In the genomic region with DNA sequence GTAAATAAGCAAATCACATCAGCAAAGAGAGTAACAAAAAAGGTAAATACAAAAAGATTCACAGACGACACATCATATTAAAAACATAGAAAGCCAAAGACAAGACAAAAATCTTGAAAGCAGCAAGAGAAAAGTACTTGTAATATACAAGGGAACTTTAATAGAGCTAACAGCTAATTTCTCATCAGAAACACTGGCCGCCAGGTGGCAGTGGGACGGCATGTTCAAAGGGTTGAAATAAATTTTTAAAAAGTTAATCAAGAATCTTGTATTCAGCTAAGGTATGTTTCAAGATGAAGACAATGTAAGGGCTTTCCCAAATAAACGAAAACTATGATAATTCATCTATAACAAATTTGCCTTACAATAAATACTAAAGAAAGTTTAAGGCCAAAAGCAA, we compare ENCODE assay signal across 11 cellular contexts.
DNase-seq lines count a peak whose midpoint lies in the region; ATAC-seq, FAIRE-seq and TF ChIP-seq lines count a peak whose summit lies in the region.
"Had no signal": no experiment of that assay in that cellular context is flagged by ENCODE, and none has a peak within 500 bp of the region (broad histone marks: within the 10 kb centered on the region; RNA-seq: fewer than 3 reads in every experiment).

No MANE protein-coding gene starts in this region.

- no peak overlapping the region for H2BK120ac ChIP-seq in mesenchymal stem cell (ENCODE audit: low read depth, low read length)

- H3K27ac Mint-ChIP-seq in neural crest cell (ENCODE audit: unreplicated experiment): no peak overlapping the region
- H3K27ac Mint-ChIP-seq: CD4-positive, CD25-positive, alpha-beta regulatory T cell; IgD-negative memory B cell had no signal

- no peak overlapping the region for H4K8ac ChIP-seq in mesenchymal stem cell (ENCODE audit: low read length)

- BruUV-seq in K562 (replicated peaks; lab: Mats Ljungman, UMichigan): no TSS peak

- intact Hi-C loops in K562 (cut with micrococcal nuclease): loop anchor here (2.0 to 10.0 kb wide), 2 partner anchors 625 to 849 kb away; no protein-coding TSS in a partner anchor

- no peak overlapping the region for H2AK5ac ChIP-seq in mesenchymal stem cell (ENCODE audit: low read length, severe bottlenecking)

- H3K9me3 ChIP-seq in K562 (replicated peaks; ENCODE audit: control insufficient read depth, insufficient read depth, low read depth, low read length) (no peaks in the 10 kb centered on the region), mesenchymal stem cell (ENCODE audit: control insufficient read depth, low read length) (no peaks in the 10 kb centered on the region)

- POLR2A ChIA-PET in K562 (lab: Yijun Ruan, JAX): no interaction called here

- FAIRE-seq in K562 (lab: Jason Lieb, UNC): no peak

- no peaks in the 10 kb centered on the region for H3K4me1 Mint-ChIP-seq in neural crest cell
- H3K4me1 Mint-ChIP-seq: CD4-positive, CD25-positive, alpha-beta regulatory T cell; IgD-negative memory B cell had no signal

- H2BK15ac ChIP-seq in mesenchymal stem cell (ENCODE audit: low read depth, poor library complexity, severe bottlenecking): no peak overlapping the region

- no peaks in the 10 kb centered on the region for H3K9me1 ChIP-seq in K562 (ENCODE audit: control insufficient read depth, insufficient read depth, low read length)

- no peak overlapping the region for H3K14ac ChIP-seq in mesenchymal stem cell (ENCODE audit: low read length in 2 of 2)

- H3K9ac ChIP-seq in K562 (ENCODE audit: insufficient read depth in 1 of 2, low read depth in 2 of 2, low read length in 2 of 2): no peak overlapping the region
- H3K9ac ChIP-seq in mesenchymal stem cell (ENCODE audit: low read length): no peak overlapping the region

- H3K27me3 Mint-ChIP-seq in neural crest cell (ENCODE audit: low read depth): no peaks in the 10 kb centered on the region
- H3K27me3 Mint-ChIP-seq: CD4-positive, CD25-positive, alpha-beta regulatory T cell; IgD-negative memory B cell had no signal

- no peaks in the 10 kb centered on the region for H3K36me3 Mint-ChIP-seq in neural crest cell (ENCODE audit: low read depth)
- H3K36me3 Mint-ChIP-seq: CD4-positive, CD25-positive, alpha-beta regulatory T cell; IgD-negative memory B cell had no signal

- no peaks in the 10 kb centered on the region for H3K4me1 ChIP-seq in K562 (replicated peaks in 1 of 2; ENCODE audit: control insufficient read depth in 2 of 2, insufficient read depth in 2 of 2, low read length in 2 of 2)
- no peaks in the 10 kb centered on the region for H3K4me1 ChIP-seq in mesenchymal stem cell (ENCODE audit: control insufficient read depth, insufficient read depth, low read depth, low read length)

- H3K27ac ChIP-seq in K562 (ENCODE audit: extremely low read depth, low read depth, low read length): no peak overlapping the region
- H3K27ac ChIP-seq in mesenchymal stem cell (ENCODE audit: low read length, poor library complexity, severe bottlenecking): no peak overlapping the region

- H3K23ac ChIP-seq in mesenchymal stem cell (ENCODE audit: low read length in 2 of 2): no peak overlapping the region

- no peaks in the 10 kb centered on the region for H3K79me2 ChIP-seq in K562 (ENCODE audit: control insufficient read depth, insufficient read depth, low read length)

- WGBS in K562 (ENCODE audit: insufficient coverage, low coverage, missing lambda C conversion rate): 2% methylated on average over 4 of the region's 4 CpGs
- no CpG with 5 or more reads among the region's 4 CpGs for WGBS in mesenchymal stem cell

- no peaks in the 10 kb centered on the region for H4K20me1 ChIP-seq in K562 (replicated peaks; ENCODE audit: control insufficient read depth, insufficient read depth, low read length)

- in situ Hi-C loops in K562 (cut with MboI): no loop called here

- H2AFZ ChIP-seq in K562 (ENCODE audit: low read depth, low read length) (no peak overlapping the region), mesenchymal stem cell (ENCODE audit: low read depth, low read length) (no peak overlapping the region)

- DNase-seq in SKM-1 treated with dmso at 0.1 percent for 144 hours (lab: John Stamatoyannopoulos, UW; ENCODE audit: unreplicated experiment): peak; percentile 1
- no peak for DNase-seq in SKM-1 (lab: John Stamatoyannopoulos, UW; ENCODE audit: unreplicated experiment)
- peak; percentile 18 for DNase-seq in Jurkat, Clone E6-1 (ENCODE audit: low read depth, low spot score)
- peak in 1 of 4 experiments; percentile 13 for DNase-seq in K562 (ENCODE audit: extremely low read depth in 1 of 4, low spot score in 3 of 4)
- no peak for DNase-seq in neural crest cell (ENCODE audit: low read depth, low spot score)
- no peak for DNase-seq in SIG-M5 (lab: John Stamatoyannopoulos, UW)
- no peak for DNase-seq in activated gamma-delta T cell treated with Interleukin-2 at 50 U/mL for 16 hours
- no peak for DNase-seq in mesenchymal stem cell
- DNase-seq: amniotic stem cell had no signal

- H2BK12ac ChIP-seq in mesenchymal stem cell (ENCODE audit: low read length in 2 of 2): no peak overlapping the region

- H3K4me3 ChIP-seq in Jurkat, Clone E6-1 (ENCODE audit: low read length): no peak overlapping the region
- H3K4me3 ChIP-seq in K562: no peak overlapping the region
- no peak overlapping the region for H3K4me3 ChIP-seq in mesenchymal stem cell (ENCODE audit: insufficient read depth in 1 of 2, low read depth in 1 of 2, low read length in 2 of 2)

- no peak overlapping the region for H2BK5ac ChIP-seq in mesenchymal stem cell (ENCODE audit: low read depth, low read length, poor library complexity, severe bottlenecking)

- peak in 1 of 3 experiments; percentile 16; a peak in 1 of 6 replicates for TF ChIP-seq CTCF in K562 (IDR thresholded peaks at IDR 0.05 in 2 of 3, conservative IDR thresholded peaks at IDR 0.05 in 1 of 3; ENCODE audit: insufficient read depth in 2 of 3, low read depth in 1 of 3, low read length in 3 of 3)
- TF ChIP-seq CTCF in neural crest cell (conservative IDR thresholded peaks at IDR 0.05): peak; percentile 74

- ATAC-seq in K562: no peak

- H3K9me3 Mint-ChIP-seq in neural crest cell: peaks cover 6% of the 10 kb centered on the region

- no peaks in the 10 kb centered on the region for H3K36me3 ChIP-seq in K562 (ENCODE audit: control insufficient read depth, insufficient read depth, low read length)
- no peaks in the 10 kb centered on the region for H3K36me3 ChIP-seq in mesenchymal stem cell (ENCODE audit: control insufficient read depth in 1 of 2, insufficient read depth in 2 of 2, low read depth in 1 of 2, low read length in 2 of 2)

- no peak overlapping the region for H3K4me3 Mint-ChIP-seq in neural crest cell
- H3K4me3 Mint-ChIP-seq: CD4-positive, CD25-positive, alpha-beta regulatory T cell; IgD-negative memory B cell had no signal

- H3K4ac ChIP-seq in mesenchymal stem cell (ENCODE audit: low read depth in 1 of 2, low read length in 2 of 2): no peak overlapping the region

- no peak overlapping the region for H4K91ac ChIP-seq in mesenchymal stem cell (ENCODE audit: low read length)

- peak; percentile 13 to 38; a peak in 2 of 4 replicates for TF ChIP-seq RAD21 in K562 (CRISPR knock-in tag; conservative IDR thresholded peaks at IDR 0.05 in 1 of 2, IDR thresholded peaks at IDR 0.05 in 1 of 2)

- TF ChIP-seq POLR2A in K562 (conservative IDR thresholded peaks at IDR 0.05): no peak

- CTCF ChIA-PET in K562 (lab: Yijun Ruan, JAX; ENCODE audit: low intra/inter-chr PET ratio): interaction anchor here (0.6 kb wide), 2 partner anchors 665 to 927 kb away, joined by 3 read pairs; no protein-coding TSS in a partner anchor

- no peak overlapping the region for H3K18ac ChIP-seq in mesenchymal stem cell (ENCODE audit: low read depth in 1 of 2, low read length in 2 of 2)

- no peaks in the 10 kb centered on the region for H3K79me1 ChIP-seq in mesenchymal stem cell (replicated peaks; ENCODE audit: low read length, poor library complexity, severe bottlenecking)

- H3K27me3 ChIP-seq in K562 (ENCODE audit: control insufficient read depth in 2 of 2, insufficient read depth in 2 of 2, low read length in 2 of 2) (no peaks in the 10 kb centered on the region), mesenchymal stem cell (ENCODE audit: control insufficient read depth in 1 of 2, insufficient read depth in 1 of 2, low read length in 2 of 2) (no peaks in the 10 kb centered on the region)

- TF ChIP-seq EP300 in K562 (IDR thresholded peaks at IDR 0.05; ENCODE audit: low read length): no peak

- H3K4me2 ChIP-seq in K562 (ENCODE audit: insufficient read depth, low read length) (no peak overlapping the region), mesenchymal stem cell (ENCODE audit: low read length, poor library complexity, severe bottlenecking) (no peak overlapping the region)

TF ChIP-seq in K562, 482 proteins besides CTCF, POLR2A, EP300 and RAD21:
- no peak for TF ChIP-seq NFE2L1 (tag; IDR thresholded peaks at IDR 0.05; ENCODE audit: borderline replicate concordance, low read depth)
- no peak for TF ChIP-seq GTF2A2 (tag; IDR thresholded peaks at IDR 0.05)
- no peak for TF ChIP-seq TCF3 (CRISPR knock-in tag; IDR thresholded peaks at IDR 0.05)
- TF ChIP-seq BHLHE40 (IDR thresholded peaks at IDR 0.05; ENCODE audit: low read length): no peak
- TF ChIP-seq, protein P1, sequence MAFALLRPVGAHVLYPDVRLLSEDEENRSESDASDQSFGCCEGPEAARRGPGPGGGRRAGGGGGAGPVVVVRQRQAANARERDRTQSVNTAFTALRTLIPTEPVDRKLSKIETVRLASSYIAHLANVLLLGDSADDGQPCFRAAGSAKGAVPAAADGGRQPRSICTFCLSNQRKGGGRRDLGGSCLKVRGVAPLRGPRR (CRISPR knock-in tag; IDR thresholded peaks at IDR 0.05): no peak
- no peak for TF ChIP-seq PPARD (CRISPR knock-in tag; IDR thresholded peaks at IDR 0.05)
- no peak for TF ChIP-seq COPS2 (conservative IDR thresholded peaks at IDR 0.05)
- TF ChIP-seq, protein P2, sequence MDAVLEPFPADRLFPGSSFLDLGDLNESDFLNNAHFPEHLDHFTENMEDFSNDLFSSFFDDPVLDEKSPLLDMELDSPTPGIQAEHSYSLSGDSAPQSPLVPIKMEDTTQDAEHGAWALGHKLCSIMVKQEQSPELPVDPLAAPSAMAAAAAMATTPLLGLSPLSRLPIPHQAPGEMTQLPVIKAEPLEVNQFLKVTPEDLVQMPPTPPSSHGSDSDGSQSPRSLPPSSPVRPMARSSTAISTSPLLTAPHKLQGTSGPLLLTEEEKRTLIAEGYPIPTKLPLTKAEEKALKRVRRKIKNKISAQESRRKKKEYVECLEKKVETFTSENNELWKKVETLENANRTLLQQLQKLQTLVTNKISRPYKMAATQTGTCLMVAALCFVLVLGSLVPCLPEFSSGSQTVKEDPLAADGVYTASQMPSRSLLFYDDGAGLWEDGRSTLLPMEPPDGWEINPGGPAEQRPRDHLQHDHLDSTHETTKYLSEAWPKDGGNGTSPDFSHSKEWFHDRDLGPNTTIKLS (IDR thresholded peaks at IDR 0.05; ENCODE audit: borderline replicate concordance, low read depth): no peak
- no peak for TF ChIP-seq KDM1A (IDR thresholded peaks at IDR 0.05)
- no peak for TF ChIP-seq SRF (CRISPR knock-in tag; IDR thresholded peaks at IDR 0.05)
- TF ChIP-seq FUS (optimal IDR thresholded peaks at IDR 0.05; ENCODE audit: low read depth, low read length): no peak
- TF ChIP-seq ZNF444 (CRISPR knock-in tag; IDR thresholded peaks at IDR 0.05): no peak

Comparison
In these comparisons a context has a peak if more than half of its experiments do, and no peak if none do; other contexts are left out.
1. DNase-seq: peak in SKM-1 treated with dmso at 0.1 percent for 144 hours (single experiment) and Jurkat, Clone E6-1 (single experiment); none in SKM-1 (single experiment), neural crest cell (single experiment), SIG-M5 (single experiment), activated gamma-delta T cell treated with Interleukin-2 at 50 U/mL for 16 hours (single experiment) and mesenchymal stem cell (single experiment).